8 cellular contexts compared by ENCODE assay signal in genomic region chr22:30325065-30325720, GRCh38. TPM values are rescaled to one million over a fixed set of nuclear protein-coding genes. Genes with fewer than 3 reads are reported as not detected.
DNase-seq lines count a peak whose midpoint lies in the region; ATAC-seq and TF ChIP-seq lines count a peak whose summit lies in the region.

No MANE protein-coding gene starts in this region.

- H3K79me2 ChIP-seq in DOHH2 (ENCODE audit: control insufficient read depth, low read length) (peaks cover 7% of the 10 kb centered on the region), OCI-LY7 (ENCODE audit: insufficient read depth, low read depth, low read length) (no peaks in the 10 kb centered on the region)

- H3K27ac Mint-ChIP-seq in effector memory CD8-positive, alpha-beta T cell: peak overlapping the region; percentile 81 to 91

- H3K36me3 ChIP-seq in DOHH2 (ENCODE audit: control insufficient read depth, low read length) (peaks cover 6% of the 10 kb centered on the region; the same call in 1 of the 2 replicates), OCI-LY7 (ENCODE audit: insufficient read depth, low read length) (peaks cover 9% of the 10 kb centered on the region; the same call in 1 of the 2 replicates), muscle layer of duodenum (ENCODE audit: control insufficient read depth in 1 of 2, insufficient read depth in 2 of 2, low read length in 2 of 2) (peaks cover 0 to 4% of the 10 kb centered on the region in 2 donors)

- TF ChIP-seq CTCF in DOHH2 (IDR thresholded peaks at IDR 0.05; ENCODE audit: low read depth, low read length, poor library complexity, severe bottlenecking) (no peak), OCI-LY7 (conservative IDR thresholded peaks at IDR 0.05; ENCODE audit: low read length) (no peak)

- H3K27ac ChIP-seq in DOHH2 (ENCODE audit: low read depth, low read length) (no peak overlapping the region), OCI-LY7 (ENCODE audit: low read depth, low read length, poor library complexity, severe bottlenecking) (no peak overlapping the region), muscle layer of duodenum (ENCODE audit: low read length) (peak overlapping the region; percentile 80), substantia nigra (ENCODE audit: low read depth, low read length, poor library complexity, severe bottlenecking) (no peak overlapping the region)

- DNase-seq in OCI-LY7 (ENCODE audit: low spot score): no peak
- no peak for DNase-seq in effector memory CD8-positive, alpha-beta T cell
- DNase-seq in Kasumi-1 (lab: John Stamatoyannopoulos, UW): no peak
- no peak for DNase-seq in substantia nigra (lab: John Stamatoyannopoulos, UW)
- DNase-seq in SHP77 (lab: John Stamatoyannopoulos, UW): no peak
- DNase-seq in DMS153 treated with DMSO at 0.1 percent for 48 hours (lab: John Stamatoyannopoulos, UW; ENCODE audit: unreplicated experiment): no peak

- H3K4me1 ChIP-seq in DOHH2 (ENCODE audit: control insufficient read depth, low read length) (peaks cover 25% of the 10 kb centered on the region), OCI-LY7 (ENCODE audit: insufficient read depth, low read length, poor library complexity, severe bottlenecking) (peaks cover 33% of the 10 kb centered on the region), muscle layer of duodenum (ENCODE audit: control insufficient read depth in 1 of 2, insufficient read depth in 2 of 2, low read length in 2 of 2) (peaks cover 18 to 39% of the 10 kb centered on the region in 2 donors)

- peaks cover 56 to 65% of the 10 kb centered on the region in 2 donors for H3K4me1 Mint-ChIP-seq in effector memory CD8-positive, alpha-beta T cell (ENCODE audit: low read depth in 2 of 2)

- BruUV-seq in OCI-LY7 (replicated peaks; lab: Mats Ljungman, UMichigan): no TSS peak

- intact Hi-C loops in OCI-LY7 (cut with micrococcal nuclease; ENCODE audit: unreplicated experiment): no loop called here

- peaks cover 7% of the 10 kb centered on the region; the same call in 1 of the 2 replicates for H3F3A ChIP-seq in DOHH2 (ENCODE audit: control insufficient read depth, insufficient read depth)

- peaks cover 17% of the 10 kb centered on the region for H3K36me3 Mint-ChIP-seq in effector memory CD8-positive, alpha-beta T cell (ENCODE audit: insufficient read depth)

- no peak for ATAC-seq in effector memory CD8-positive, alpha-beta T cell (replicated peaks)

- CTCF ChIA-PET in OCI-LY7 (lab: Charles Lee; ENCODE audit: unreplicated experiment): no interaction called here

- no peak overlapping the region for H2AFZ ChIP-seq in OCI-LY7 (ENCODE audit: low read length)

- no peaks in the 10 kb centered on the region for H3K27me3 ChIP-seq in DOHH2 (ENCODE audit: control insufficient read depth, low read length)
- H3K27me3 ChIP-seq in muscle layer of duodenum (ENCODE audit: low read depth, low read length): no peaks in the 10 kb centered on the region

- H3K4me3 ChIP-seq in DOHH2 (ENCODE audit: low read length) (no peak overlapping the region), OCI-LY7 (ENCODE audit: low read depth, low read length, poor library complexity, severe bottlenecking) (peak overlapping the region; percentile 90), muscle layer of duodenum (ENCODE audit: low read depth in 1 of 2, low read length in 2 of 2) (peak overlapping the region; percentile 71 to 74)

- H3K9me3 Mint-ChIP-seq in effector memory CD8-positive, alpha-beta T cell: no peaks in the 10 kb centered on the region

- H3K4me3 Mint-ChIP-seq in effector memory CD8-positive, alpha-beta T cell: peak overlapping the region; percentile 91 to 97

- H3K9me3 ChIP-seq in DOHH2 (ENCODE audit: control insufficient read depth, insufficient read depth, low read length) (no peaks in the 10 kb centered on the region), OCI-LY7 (ENCODE audit: low read length) (no peaks in the 10 kb centered on the region), muscle layer of duodenum (ENCODE audit: control insufficient read depth in 1 of 2, low read length in 2 of 2) (no peaks in the 10 kb centered on the region)

- H3K27me3 Mint-ChIP-seq in effector memory CD8-positive, alpha-beta T cell: no peaks in the 10 kb centered on the region

- H3K9me2 ChIP-seq in DOHH2 (replicated peaks; ENCODE audit: control insufficient read depth, low read length) (no peaks in the 10 kb centered on the region), OCI-LY7 (ENCODE audit: insufficient read depth, low read length) (no peaks in the 10 kb centered on the region)

- H4K20me1 ChIP-seq in DOHH2 (ENCODE audit: control insufficient read depth, insufficient read depth, low read depth, low read length): no peaks in the 10 kb centered on the region
- H4K20me1 ChIP-seq in OCI-LY7 (ENCODE audit: insufficient read depth, low read length): no peaks in the 10 kb centered on the region

- POLR2A ChIA-PET in OCI-LY7 (lab: Charles Lee): interaction anchor here (0.8 kb wide), 1 partner anchor 446 kb away, joined by 4 read pairs; no protein-coding TSS in a partner anchor

- H3K4me2 ChIP-seq in DOHH2 (ENCODE audit: low read length) (peak overlapping the region; percentile 92; the same call in 1 of the 2 replicates), OCI-LY7 (ENCODE audit: low read length) (peak overlapping the region; percentile 77)

RNA-seq across cellular contexts. Expression of gene TBC1D10A, which starts 1.5 kb away (rescaled TPM):
- 15.1 and 15.9 TPM in 2 replicates for total RNA-seq in OCI-LY7 (2014; rRNA removed; shearing (Covaris generic))
- 16.2 and 22.5 TPM in 2 replicates for total RNA-seq in OCI-LY7 (2022)

RNA-seq across cellular contexts. Expression of gene SF3A1, which starts 31.5 kb away (rescaled TPM):
- 44.9 and 71.8 TPM in 2 replicates for total RNA-seq in OCI-LY7 (2014; rRNA removed; shearing (Covaris generic))
- 199 and 200 TPM in 2 replicates for total RNA-seq in OCI-LY7 (2022)

RNA-seq across cellular contexts. Expression of gene CCDC157, which starts 31.6 kb away (rescaled TPM):
- 3.4 and 4.7 TPM in 2 replicates for total RNA-seq in OCI-LY7 (2014; rRNA removed; shearing (Covaris generic))
- total RNA-seq in OCI-LY7 (2022): 3.1 and 3.3 TPM in 2 replicates

RNA-seq across cellular contexts. Expression of gene CASTOR1, which starts 35.9 kb away (rescaled TPM):
- total RNA-seq in OCI-LY7 (2014; rRNA removed; shearing (Covaris generic)): 3.5 and 9.1 TPM in 2 replicates
- total RNA-seq in OCI-LY7 (2022): 4.3 and 4.5 TPM in 2 replicates

RNA-seq across cellular contexts. Expression of gene OSM, which starts 58.5 kb away (rescaled TPM):
- 0.18 TPM in 1 of 2 replicates, not detected in the other for total RNA-seq in OCI-LY7 (2014; rRNA removed; shearing (Covaris generic))
- 0.79 and 0.91 TPM in 2 replicates for total RNA-seq in OCI-LY7 (2022)
